10 cellular contexts compared by ENCODE assay signal in genomic region chr13:99355267-99356215, GRCh38. TPM values are rescaled to one million over a fixed set of nuclear protein-coding genes. Genes with fewer than 3 reads are reported as not detected.
DNase-seq lines count a peak whose midpoint lies in the region; ATAC-seq and TF ChIP-seq lines count a peak whose summit lies in the region.
"Had no signal": no experiment of that assay in that cellular context is flagged by ENCODE, and none has a peak within 500 bp of the region (broad histone marks: within the 10 kb centered on the region; RNA-seq: fewer than 3 reads in every experiment).

No MANE protein-coding gene starts in this region.

- peaks cover 4% of the 10 kb centered on the region; the same call in 1 of the 2 replicates for H4K20me1 ChIP-seq in SK-N-SH (ENCODE audit: insufficient read depth)

- ATAC-seq in activated naive CD8-positive, alpha-beta T cell treated with anti-CD3 and anti-CD28 coated beads, Interleukin-2, amount 10 ng/mL, durations not matched to agents 7 days and 5 days (ENCODE audit: low read depth), result no peak
- ATAC-seq in memory B cell (ENCODE audit: low read depth) (peak; percentile 3), upper lobe of left lung (ENCODE audit: low FRiP score in 2 of 2) (peak in 1 of 2 donors; percentile 35), HG02798 (IDR thresholded peaks at IDR 0.05; ENCODE audit: poor library complexity, unreplicated experiment) (no peak)
- ATAC-seq: PC-3 had no signal

- H3K9me2 ChIP-seq in SK-N-SH, result no peaks in the 10 kb centered on the region

- H3K4me1 Mint-ChIP-seq in activated naive CD4-positive, alpha-beta T cell treated with anti-CD3 and anti-CD28 coated beads, Interleukin-2, amount 10 ng/mL, durations not matched to agents 7 days and 5 days, result peaks cover 99% of the 10 kb centered on the region
- peaks cover 82% of the 10 kb centered on the region for H3K4me1 Mint-ChIP-seq in activated naive CD8-positive, alpha-beta T cell treated with anti-CD3 and anti-CD28 coated beads, Interleukin-2, amount 10 ng/mL, durations not matched to agents 7 days and 5 days
- H3K4me1 Mint-ChIP-seq in memory B cell, result peaks cover 68% of the 10 kb centered on the region

- TF ChIP-seq EP300 in upper lobe of left lung (IDR thresholded peaks at IDR 0.05), result no peak
- TF ChIP-seq EP300 in SK-N-SH (IDR thresholded peaks at IDR 0.05; ENCODE audit: borderline replicate concordance in 1 of 2, low read depth in 1 of 2, low read length in 1 of 2), result no peak

- WGBS in upper lobe of left lung, 2 donors, result 87% methylated on average over 15 to 19 of the region's 19 CpGs
- 93% methylated on average over 11 of the region's 19 CpGs for WGBS in SK-N-SH (ENCODE audit: low lambda C conversion rate)

- no peaks in the 10 kb centered on the region for H3K9me3 Mint-ChIP-seq in activated naive CD4-positive, alpha-beta T cell treated with anti-CD3 and anti-CD28 coated beads, Interleukin-2, amount 10 ng/mL, durations not matched to agents 7 days and 5 days
- H3K9me3 Mint-ChIP-seq in activated naive CD8-positive, alpha-beta T cell treated with anti-CD3 and anti-CD28 coated beads, Interleukin-2, amount 10 ng/mL, durations not matched to agents 7 days and 5 days, result no peaks in the 10 kb centered on the region
- H3K9me3 Mint-ChIP-seq in memory B cell, result no peaks in the 10 kb centered on the region

- H3K4me3 ChIP-seq in upper lobe of left lung (peak overlapping the region in 2 of 4 donors; percentile 18 to 25), SK-N-SH (ENCODE audit: low read depth in 2 of 2, low read length in 1 of 2) (no peak overlapping the region)

- no peaks in the 10 kb centered on the region for H3K27me3 Mint-ChIP-seq in activated naive CD4-positive, alpha-beta T cell treated with anti-CD3 and anti-CD28 coated beads, Interleukin-2, amount 10 ng/mL, durations not matched to agents 7 days and 5 days
- no peaks in the 10 kb centered on the region for H3K27me3 Mint-ChIP-seq in activated naive CD8-positive, alpha-beta T cell treated with anti-CD3 and anti-CD28 coated beads, Interleukin-2, amount 10 ng/mL, durations not matched to agents 7 days and 5 days
- no peaks in the 10 kb centered on the region for H3K27me3 Mint-ChIP-seq in memory B cell

- no peak overlapping the region for H2AFZ ChIP-seq in SK-N-SH (ENCODE audit: low read depth)

- TF ChIP-seq RAD21 in SK-N-SH (IDR thresholded peaks at IDR 0.05; ENCODE audit: low read length), result no peak

- peak; percentile 50 for DNase-seq in activated naive CD4-positive, alpha-beta T cell treated with anti-CD3 and anti-CD28 coated beads, Interleukin-2, amount 10 ng/mL, durations not matched to agents 7 days and 5 days
- no peak for DNase-seq in activated naive CD4-positive, alpha-beta T cell treated with anti-CD3 and anti-CD28 coated beads, Interleukin-2, amount 50 U/mL, for 16 hours
- no peak for DNase-seq in activated naive CD8-positive, alpha-beta T cell treated with anti-CD3 and anti-CD28 coated beads, Interleukin-2, amount 10 ng/mL, durations not matched to agents 7 days and 5 days
- DNase-seq in memory B cell (ENCODE audit: low spot score in 2 of 2), result no peak
- peak in 1 of 2 donors; percentile 78 for DNase-seq in upper lobe of left lung
- DNase-seq in medulla oblongata (ENCODE audit: extremely low spot score), result no peak
- DNase-seq in SK-N-SH, result no peak

- H3F3A ChIP-seq in SK-N-SH (replicated peaks; ENCODE audit: insufficient read depth), result peaks cover 18% of the 10 kb centered on the region

- CTCF ChIA-PET in activated naive CD4-positive, alpha-beta T cell treated with anti-CD3 and anti-CD28 coated beads, Interleukin-2, amount 10 ng/mL, durations not matched to agents 7 days and 5 days (lab: Charles Lee), result interaction anchor here (0.8 to 2.8 kb wide), 14 partner anchors 10 to 88 kb away, joined by 3 to 11 read pairs (median 4); partner anchors contain the start of gene GPR183
- CTCF ChIA-PET in SK-N-SH (lab: Yijun Ruan, JAX), result interaction anchor here (1.5 kb wide), 1 partner anchor 86 kb away, joined by 3 read pairs; no protein-coding TSS in a partner anchor

- H3K27me3 ChIP-seq in upper lobe of left lung, result no peaks in the 10 kb centered on the region
- H3K27me3 ChIP-seq in SK-N-SH (ENCODE audit: insufficient read depth), result no peaks in the 10 kb centered on the region

- H3K4me3 Mint-ChIP-seq in activated naive CD4-positive, alpha-beta T cell treated with anti-CD3 and anti-CD28 coated beads, Interleukin-2, amount 10 ng/mL, durations not matched to agents 7 days and 5 days, result peak overlapping the region; percentile 53
- peak overlapping the region; percentile 58 for H3K4me3 Mint-ChIP-seq in activated naive CD8-positive, alpha-beta T cell treated with anti-CD3 and anti-CD28 coated beads, Interleukin-2, amount 10 ng/mL, durations not matched to agents 7 days and 5 days
- peak overlapping the region; percentile 72 for H3K4me3 Mint-ChIP-seq in memory B cell

- no peak for TF ChIP-seq CTCF in upper lobe of left lung (IDR thresholded peaks at IDR 0.05)
- TF ChIP-seq CTCF in SK-N-SH (IDR thresholded peaks at IDR 0.05), result no peak

- peaks cover 0 to 26% (median 6%) of the 10 kb centered on the region in 4 donors for H3K36me3 ChIP-seq in upper lobe of left lung
- H3K36me3 ChIP-seq in SK-N-SH (replicated peaks in 1 of 2; ENCODE audit: control insufficient read depth in 1 of 2, insufficient read depth in 2 of 2, low read length in 1 of 2), result peaks cover 5 to 30% of the 10 kb centered on the region in 2 experiments

- H3K4me2 ChIP-seq in SK-N-SH, result no peak overlapping the region

- H3K27ac ChIP-seq in upper lobe of left lung (peak overlapping the region; percentile 53 to 81 (median 72)), SK-N-SH (ENCODE audit: low read depth in 2 of 2, low read length in 1 of 2) (peak overlapping the region in 1 of 2 experiments; percentile 70; a peak in 1 of 4 replicates)
- H3K27ac ChIP-seq: C4-2B had no signal

- POLR2A ChIA-PET in activated naive CD8-positive, alpha-beta T cell treated with anti-CD3 and anti-CD28 coated beads, Interleukin-2, amount 10 ng/mL, durations not matched to agents 7 days and 5 days (lab: Charles Lee), result interaction anchor here (0.6 to 1.7 kb wide), 5 partner anchors 9 to 143 kb away, joined by 3 to 7 read pairs (median 3); no protein-coding TSS in a partner anchor
- POLR2A ChIA-PET in SK-N-SH (lab: Yijun Ruan, JAX), result no interaction called here

- peak overlapping the region; percentile 95 for H3K27ac Mint-ChIP-seq in activated naive CD4-positive, alpha-beta T cell treated with anti-CD3 and anti-CD28 coated beads, Interleukin-2, amount 10 ng/mL, durations not matched to agents 7 days and 5 days
- H3K27ac Mint-ChIP-seq in activated naive CD8-positive, alpha-beta T cell treated with anti-CD3 and anti-CD28 coated beads, Interleukin-2, amount 10 ng/mL, durations not matched to agents 7 days and 5 days, result peak overlapping the region; percentile 92
- H3K27ac Mint-ChIP-seq in memory B cell, result peak overlapping the region; percentile 100

- H3K36me3 Mint-ChIP-seq in activated naive CD4-positive, alpha-beta T cell treated with anti-CD3 and anti-CD28 coated beads, Interleukin-2, amount 10 ng/mL, durations not matched to agents 7 days and 5 days, result peaks cover 75% of the 10 kb centered on the region
- peaks cover 45% of the 10 kb centered on the region for H3K36me3 Mint-ChIP-seq in activated naive CD8-positive, alpha-beta T cell treated with anti-CD3 and anti-CD28 coated beads, Interleukin-2, amount 10 ng/mL, durations not matched to agents 7 days and 5 days
- H3K36me3 Mint-ChIP-seq in memory B cell, result peaks cover 12% of the 10 kb centered on the region

- no peaks in the 10 kb centered on the region for H3K9me3 ChIP-seq in upper lobe of left lung
- no peaks in the 10 kb centered on the region for H3K9me3 ChIP-seq in SK-N-SH

- no peak for TF ChIP-seq POLR2A in upper lobe of left lung (IDR thresholded peaks at IDR 0.05)

- H3K4me1 ChIP-seq in upper lobe of left lung (peaks cover 12 to 27% (median 21%) of the 10 kb centered on the region in 4 donors), SK-N-SH (ENCODE audit: control insufficient read depth in 1 of 2, insufficient read depth in 2 of 2, low read depth in 1 of 2, low read length in 1 of 2) (peaks cover 14 to 16% of the 10 kb centered on the region in 2 experiments; a peak in 2 of 4 replicates)

- no peak overlapping the region for H3K9ac ChIP-seq in SK-N-SH

- no peaks in the 10 kb centered on the region for H3K79me2 ChIP-seq in SK-N-SH (ENCODE audit: insufficient read depth)

TF ChIP-seq in SK-N-SH, 30 proteins besides CTCF, POLR2A, EP300 and RAD21 (continues in another document):
- TF ChIP-seq POLR2AphosphoS5 (IDR thresholded peaks at IDR 0.05; ENCODE audit: low read depth, low read length) (no peak), GATA2 (CRISPR knock-in tag; IDR thresholded peaks at IDR 0.05) (no peak), ZBTB33 (IDR thresholded peaks at IDR 0.05; ENCODE audit: borderline replicate concordance, low read depth) (no peak), SMC3 (IDR thresholded peaks at IDR 0.05; ENCODE audit: low read depth, low read length) (no peak), ELF1 (IDR thresholded peaks at IDR 0.05) (no peak)

RNA-seq across cellular contexts. Expression of gene GPR183, which starts 48.3 kb away (rescaled TPM):
- 10 to 100 TPM; 36.4 to 44.9 TPM for total RNA-seq in activated naive CD8-positive, alpha-beta T cell treated with anti-CD3 and anti-CD28 coated beads, Interleukin-2, amount 10 ng/mL, durations not matched to agents 7 days and 5 days
- 10 to 100 TPM in 3 of 6 donors, 1 to 10 TPM in 3; 2.6 to 13.5 (median 10.0) TPM for total RNA-seq in upper lobe of left lung
- 0.07 and 0.10 TPM in 2 replicates for polyA plus RNA-seq in SK-N-SH (2012; rRNA removed)
- 0.03 and 0.24 TPM in 2 replicates for polyA plus RNA-seq in SK-N-SH (2012; cell fraction: cytosol; rRNA removed)
- 0.10 TPM in 1 of 2 replicates, not detected in the other for polyA plus RNA-seq in SK-N-SH (2012; cell fraction: nucleus; rRNA removed)
- total RNA-seq: PC-3 had no signal
